14 cellular contexts compared by ENCODE assay signal in genomic region chr2:1823187-1824169, GRCh38.
DNase-seq lines count a peak whose midpoint lies in the region; TF ChIP-seq lines count a peak whose summit lies in the region.
"Had no signal": no experiment of that assay in that cellular context is flagged by ENCODE, and none has a peak within 500 bp of the region (broad histone marks: within the 10 kb centered on the region; RNA-seq: fewer than 3 reads in every experiment).

No MANE protein-coding gene starts in this region.

- H3K4me2 ChIP-seq in neural progenitor cell, result peak overlapping the region; percentile 61

- no peak overlapping the region for H3K27ac ChIP-seq in ectodermal cell (ENCODE audit: insufficient read depth, low read depth, low read length, poor library complexity, severe bottlenecking)
- no peak overlapping the region for H3K27ac ChIP-seq in neural progenitor cell

- H3K9me3 ChIP-seq in ectodermal cell (ENCODE audit: control insufficient read depth, low read length) (no peaks in the 10 kb centered on the region), neural progenitor cell (ENCODE audit: low read depth) (no peaks in the 10 kb centered on the region)
- H3K9me3 ChIP-seq: BE2C, heart right ventricle had no signal

- H3K36me3 ChIP-seq in ectodermal cell (ENCODE audit: control insufficient read depth, insufficient read depth, low read length) (no peaks in the 10 kb centered on the region), neural progenitor cell (no peaks in the 10 kb centered on the region)
- H3K36me3 ChIP-seq: BE2C, heart right ventricle had no signal

- peaks cover 3% of the 10 kb centered on the region for H3K27me3 Mint-ChIP-seq in neural progenitor cell (ENCODE audit: insufficient read depth, low read depth)
- H3K27me3 Mint-ChIP-seq in endothelial cell (ENCODE audit: unreplicated experiment), result peaks cover 10% of the 10 kb centered on the region
- H3K27me3 Mint-ChIP-seq: memory B cell; stimulated activated naive CD8-positive, alpha-beta T cell treated with anti-CD3 and anti-CD28 coated beads, Interleukin-15, Interleukin-2, amounts not matched to agents 100 ng/mL and 50 ng/mL, for 24 hours had no signal

- H3K79me2 ChIP-seq in neural progenitor cell (ENCODE audit: low read depth), result no peaks in the 10 kb centered on the region

- peaks cover 8% of the 10 kb centered on the region for H3K4me1 ChIP-seq in ectodermal cell (ENCODE audit: control insufficient read depth, insufficient read depth, low read length)
- H3K4me1 ChIP-seq in neural progenitor cell, result peaks cover 14% of the 10 kb centered on the region
- H3K4me1 ChIP-seq: BE2C had no signal

- H3K4me3 ChIP-seq in Jurkat, Clone E6-1 (ENCODE audit: low read length), result no peak overlapping the region
- H3K4me3 ChIP-seq in ectodermal cell (ENCODE audit: insufficient read depth, low read depth, low read length), result peak overlapping the region; percentile 1
- no peak overlapping the region for H3K4me3 ChIP-seq in neural progenitor cell
- H3K4me3 ChIP-seq: heart right ventricle had no signal

- H2AFZ ChIP-seq in neural progenitor cell (replicated peaks), result peak overlapping the region; percentile 100

- H3K9me3 Mint-ChIP-seq in neural progenitor cell, result no peaks in the 10 kb centered on the region
- no peaks in the 10 kb centered on the region for H3K9me3 Mint-ChIP-seq in endothelial cell (ENCODE audit: unreplicated experiment)
- H3K9me3 Mint-ChIP-seq: brain; memory B cell; stimulated activated naive CD8-positive, alpha-beta T cell treated with anti-CD3 and anti-CD28 coated beads, Interleukin-15, Interleukin-2, amounts not matched to agents 100 ng/mL and 50 ng/mL, for 24 hours had no signal

- DNase-seq in COR-L47 (lab: John Stamatoyannopoulos, UW), result peak; percentile 45
- peak; percentile 82 for DNase-seq in Jurkat, Clone E6-1 (ENCODE audit: low read depth, low spot score)
- DNase-seq in neural progenitor cell (ENCODE audit: low spot score), result peak; percentile 80
- no peak for DNase-seq in activated effector memory CD4-positive, alpha-beta T cell treated with Interleukin-2 at 50 U/mL for 16 hours
- no peak for DNase-seq in CD1c-positive myeloid dendritic cell (ENCODE audit: extremely low spot score)
- no peak for DNase-seq in DMS153 (lab: John Stamatoyannopoulos, UW)
- DNase-seq in endothelial cell (ENCODE audit: low spot score), result no peak
- DNase-seq: BE2C, heart right ventricle, NCI-H1694 treated with DMSO at 0.1 percent for 48 hours had no signal

- H3K27me3 ChIP-seq in ectodermal cell (ENCODE audit: control insufficient read depth, insufficient read depth, low read length, poor library complexity, severe bottlenecking) (no peaks in the 10 kb centered on the region), neural progenitor cell (no peaks in the 10 kb centered on the region)
- H3K27me3 ChIP-seq: BE2C had no signal

- H3K27ac Mint-ChIP-seq in neural progenitor cell (no peak overlapping the region), endothelial cell (ENCODE audit: unreplicated experiment) (no peak overlapping the region)
- H3K27ac Mint-ChIP-seq: memory B cell; stimulated activated naive CD8-positive, alpha-beta T cell treated with anti-CD3 and anti-CD28 coated beads, Interleukin-15, Interleukin-2, amounts not matched to agents 100 ng/mL and 50 ng/mL, for 24 hours had no signal

- no peaks in the 10 kb centered on the region for H3F3A ChIP-seq in neural progenitor cell (ENCODE audit: low read depth)

- H4K20me1 ChIP-seq in neural progenitor cell (ENCODE audit: low read depth), result no peaks in the 10 kb centered on the region

- H3K9ac ChIP-seq in neural progenitor cell, result no peak overlapping the region

- H3K36me3 Mint-ChIP-seq in neural progenitor cell (no peaks in the 10 kb centered on the region), endothelial cell (ENCODE audit: low read depth, unreplicated experiment) (peaks cover 3% of the 10 kb centered on the region)
- H3K36me3 Mint-ChIP-seq: brain, memory B cell had no signal

- 62 to 63% methylated on average over 28 to 29 of the region's 30 CpGs for WGBS in ectodermal cell, 2 experiments

- TF ChIP-seq CTCF in neural progenitor cell (IDR thresholded peaks at IDR 0.05), result peak; percentile 49
- no peak for TF ChIP-seq CTCF in endothelial cell (IDR thresholded peaks at IDR 0.05; ENCODE audit: unreplicated experiment)

- H3K4me1 Mint-ChIP-seq in neural progenitor cell (peaks cover 16% of the 10 kb centered on the region), endothelial cell (ENCODE audit: unreplicated experiment) (no peaks in the 10 kb centered on the region)
- H3K4me1 Mint-ChIP-seq: memory B cell had no signal

- H3K4me3 Mint-ChIP-seq in neural progenitor cell (no peak overlapping the region), endothelial cell (ENCODE audit: unreplicated experiment) (no peak overlapping the region)
- H3K4me3 Mint-ChIP-seq: brain; memory B cell; stimulated activated naive CD8-positive, alpha-beta T cell treated with anti-CD3 and anti-CD28 coated beads, Interleukin-15, Interleukin-2, amounts not matched to agents 100 ng/mL and 50 ng/mL, for 24 hours had no signal

Comparison
In these comparisons a context has a peak if more than half of its experiments do, and no peak if none do; other contexts are left out.
1. DNase-seq: peak in COR-L47 (single experiment), Jurkat, Clone E6-1 (single experiment) and neural progenitor cell (single experiment); none in activated effector memory CD4-positive, alpha-beta T cell treated with Interleukin-2 at 50 U/mL for 16 hours (single experiment), CD1c-positive myeloid dendritic cell (single experiment), DMS153 (single experiment) and endothelial cell (single experiment).